In genomic region chr19:40530091-40530901, GRCh38 we compare ENCODE assay signal across 1 cellular context.
A peak's percentile ranks its signal among the peaks of the same experiment; 100 is the strongest.
TF ChIP-seq lines count a peak whose summit lies in the region.

No MANE protein-coding gene starts in this region.

TF ChIP-seq in HEK293, 187 proteins besides CTCF, POLR2A, EP300 and RAD21 (continued from another document):
- TF ChIP-seq ZBTB1 (tag by site-specific recombination; IDR thresholded peaks at IDR 0.05) (no peak), INSM2 (tag by site-specific recombination; IDR thresholded peaks at IDR 0.05) (no peak), ZNF366 (tag by site-specific recombination; conservative IDR thresholded peaks at IDR 0.05) (no peak), BCL11A (tag by site-specific recombination; IDR thresholded peaks at IDR 0.05; ENCODE audit: low read depth) (no peak), ZBTB10 (tag by site-specific recombination; IDR thresholded peaks at IDR 0.05) (peak; percentile 83), GFI1B (tag by site-specific recombination; IDR thresholded peaks at IDR 0.05) (no peak), ZBTB8A (tag by site-specific recombination; IDR thresholded peaks at IDR 0.05) (no peak), KLF9 (tag by site-specific recombination; IDR thresholded peaks at IDR 0.05; ENCODE audit: low read depth) (peak; percentile 54)
